8 cellular contexts compared by ENCODE assay signal in the genomic region with DNA sequence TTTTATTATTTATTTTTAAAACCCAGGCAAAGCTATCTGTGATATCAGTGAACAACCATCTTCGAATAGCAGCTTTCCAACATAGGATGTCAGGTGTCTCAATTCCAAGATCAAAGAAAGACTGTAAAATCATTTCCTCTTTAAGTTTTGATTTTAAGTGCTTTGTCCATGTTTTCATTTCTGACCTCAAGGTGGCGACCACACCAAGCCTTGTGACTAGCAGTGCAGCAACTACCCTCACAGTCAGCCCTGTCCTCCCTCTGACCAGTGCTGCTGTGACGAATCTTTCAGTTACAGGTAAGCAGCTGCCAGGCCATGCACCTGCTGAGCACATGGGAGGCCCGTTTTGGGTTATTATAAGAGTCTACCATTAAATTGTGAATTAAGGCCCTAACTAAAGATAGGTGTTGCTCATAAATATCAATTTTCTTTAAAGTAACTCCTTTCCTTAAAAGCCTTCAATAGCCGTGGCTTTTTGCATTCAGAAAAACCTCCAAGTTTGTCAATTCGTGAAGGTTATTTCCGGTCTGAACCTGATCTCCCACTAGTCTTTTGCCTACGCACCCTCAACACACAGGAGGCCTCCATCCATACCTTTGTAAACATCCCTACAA.
DNase-seq lines count a peak whose midpoint lies in the region; ATAC-seq and TF ChIP-seq lines count a peak whose summit lies in the region.

No MANE protein-coding gene starts in this region.

- H3K79me2 ChIP-seq in mesendoderm (ENCODE audit: control insufficient read depth, insufficient read depth, low read length), result no peaks in the 10 kb centered on the region

- H3K4me3 ChIP-seq in WI38 (ENCODE audit: low read depth, low read length) (no peak overlapping the region), colonic mucosa (no peak overlapping the region), mesendoderm (ENCODE audit: low read length) (no peak overlapping the region)

- H4K5ac ChIP-seq in mesendoderm (ENCODE audit: low read length), result no peak overlapping the region

- H4K8ac ChIP-seq in mesendoderm (ENCODE audit: low read depth, low read length), result no peak overlapping the region

- TF ChIP-seq CTCF in CD4-positive, alpha-beta T cell (IDR thresholded peaks at IDR 0.05), result peak; percentile 77
- TF ChIP-seq CTCF in GM20000 (IDR thresholded peaks at IDR 0.05; ENCODE audit: extremely low read depth, missing control alignments) (peak; percentile 51), WI38 (IDR thresholded peaks at IDR 0.05; ENCODE audit: low read depth, low read length) (peak; percentile 28; the same call in 1 of the 2 replicates), colonic mucosa (IDR thresholded peaks at IDR 0.05) (peak; percentile 45)

- H3K36me3 ChIP-seq in colonic mucosa (no peaks in the 10 kb centered on the region), mesendoderm (ENCODE audit: control insufficient read depth, insufficient read depth, low read length) (peaks cover 3% of the 10 kb centered on the region)

- no peaks in the 10 kb centered on the region for H3K27me3 ChIP-seq in CD4-positive, alpha-beta T cell (ENCODE audit: control insufficient read depth, insufficient read depth, low read length)
- H3K27me3 ChIP-seq in colonic mucosa, result no peaks in the 10 kb centered on the region
- no peaks in the 10 kb centered on the region for H3K27me3 ChIP-seq in mesendoderm (ENCODE audit: insufficient read depth, low read length, poor library complexity)

- no peaks in the 10 kb centered on the region for H3K4me1 ChIP-seq in colonic mucosa
- no peaks in the 10 kb centered on the region for H3K4me1 ChIP-seq in mesendoderm (ENCODE audit: control insufficient read depth, low read depth, low read length)

- POLR2A ChIA-PET in CD4-positive, alpha-beta T cell (lab: Charles Lee), result interaction anchor here (0.6 kb wide), 1 partner anchor 16 kb away, joined by 3 read pairs; no protein-coding TSS in a partner anchor

- H2AK5ac ChIP-seq in mesendoderm (ENCODE audit: low read length), result no peak overlapping the region

- ATAC-seq in CD4-positive, alpha-beta T cell (ENCODE audit: poor library complexity), result peak; percentile 58
- ATAC-seq in HG03571 (IDR thresholded peaks at IDR 0.05; ENCODE audit: unreplicated experiment), result no peak

- H3K9ac ChIP-seq in colonic mucosa (ENCODE audit: low read depth in 2 of 2, low read length in 2 of 2) (no peak overlapping the region), mesendoderm (ENCODE audit: low read length) (no peak overlapping the region)

- no peak overlapping the region for H3K27ac Mint-ChIP-seq in CD4-positive, alpha-beta T cell

- CTCF ChIA-PET in CD4-positive, alpha-beta T cell (lab: Charles Lee), result interaction anchor here (0.9 to 3.8 kb wide), 10 partner anchors 8 to 154 kb away, joined by 3 to 17 read pairs (median 3); partner anchors contain the start of gene CD247

- WGBS in mesendoderm (ENCODE audit: extremely low coverage, insufficient coverage, low lambda C conversion rate), result no CpG with 5 or more reads among the region's 8 CpGs

- intact Hi-C loops in CD4-positive, alpha-beta T cell (cut with DNase I, micrococcal nuclease), result loop anchor here (1.0 to 5.0 kb wide), 3 partner anchors 41 to 132 kb away; no protein-coding TSS in a partner anchor
- intact Hi-C loops in colonic mucosa (cut with DNase I), result loop anchor here (5.0 kb wide), 2 partner anchors 41 to 131 kb away; no protein-coding TSS in a partner anchor

- no peak overlapping the region for H3K23ac ChIP-seq in mesendoderm (ENCODE audit: low read length)

- H3K4me1 Mint-ChIP-seq in CD4-positive, alpha-beta T cell (ENCODE audit: low read depth), result no peaks in the 10 kb centered on the region

- H3K4ac ChIP-seq in mesendoderm (ENCODE audit: low read depth, low read length), result no peak overlapping the region

- no peak overlapping the region for H2BK15ac ChIP-seq in mesendoderm (replicated peaks; ENCODE audit: low read depth)

- no peaks in the 10 kb centered on the region for H3K9me3 Mint-ChIP-seq in CD4-positive, alpha-beta T cell

- DNase-seq in CD4-positive, alpha-beta T cell, result peak in 9 of 10 experiments; percentile 17 to 50 (median 25)
- DNase-seq in GM20000 (ENCODE audit: low spot score) (peak; percentile 56), NCI-H2029 treated with DMSO at 0.1 percent for 48 hours (lab: John Stamatoyannopoulos, UW) (peak; percentile 6), colonic mucosa (peak; percentile 61), mesendoderm (peak; percentile 70)
- DNase-seq in stimulated activated CD8-positive, alpha-beta memory T cell treated with anti-CD3 and anti-CD28 coated beads, Interleukin-7, amount 100 ng/mL, for 4 hours (ENCODE audit: low read depth in 2 of 2), result peak; percentile 25 to 33

- H3K27ac ChIP-seq in CD4-positive, alpha-beta T cell (ENCODE audit: low read depth, low read length), result no peak overlapping the region
- no peak overlapping the region for H3K27ac ChIP-seq in colonic mucosa
- H3K27ac ChIP-seq in mesendoderm (ENCODE audit: low read depth, low read length), result no peak overlapping the region

- no peak overlapping the region for H2BK120ac ChIP-seq in mesendoderm (ENCODE audit: low read depth, low read length)

- no peak overlapping the region for H2BK5ac ChIP-seq in mesendoderm (ENCODE audit: low read length)

- H3K9me3 ChIP-seq in CD4-positive, alpha-beta T cell (ENCODE audit: control insufficient read depth, low read length), result no peaks in the 10 kb centered on the region
- H3K9me3 ChIP-seq in colonic mucosa, result no peaks in the 10 kb centered on the region

- H3K4me3 Mint-ChIP-seq in CD4-positive, alpha-beta T cell, result no peak overlapping the region

- H3K27me3 Mint-ChIP-seq in CD4-positive, alpha-beta T cell, result no peaks in the 10 kb centered on the region

- H3K18ac ChIP-seq in mesendoderm (ENCODE audit: low read length), result no peak overlapping the region

- H3K36me3 Mint-ChIP-seq in CD4-positive, alpha-beta T cell (ENCODE audit: low read depth), result peaks cover 82% of the 10 kb centered on the region

- no peaks in the 10 kb centered on the region for H3K79me1 ChIP-seq in mesendoderm (ENCODE audit: low read length)

- no peak overlapping the region for H3K4me2 ChIP-seq in mesendoderm (ENCODE audit: low read length)

- H3K56ac ChIP-seq in mesendoderm (ENCODE audit: low read length), result no peak overlapping the region

Comparison
In these comparisons a context has a peak if more than half of its experiments do, and no peak if none do; other contexts are left out.
1. DNase-seq: peak in every context shown above with its lines; median percentile 70 in mesendoderm; 61 in colonic mucosa; 56 in GM20000; 29 in stimulated activated CD8-positive, alpha-beta memory T cell treated with anti-CD3 and anti-CD28 coated beads, Interleukin-7, amount 100 ng/mL, for 4 hours; 25 in CD4-positive, alpha-beta T cell; 6 in NCI-H2029 treated with DMSO at 0.1 percent for 48 hours.